In the genomic region with DNA sequence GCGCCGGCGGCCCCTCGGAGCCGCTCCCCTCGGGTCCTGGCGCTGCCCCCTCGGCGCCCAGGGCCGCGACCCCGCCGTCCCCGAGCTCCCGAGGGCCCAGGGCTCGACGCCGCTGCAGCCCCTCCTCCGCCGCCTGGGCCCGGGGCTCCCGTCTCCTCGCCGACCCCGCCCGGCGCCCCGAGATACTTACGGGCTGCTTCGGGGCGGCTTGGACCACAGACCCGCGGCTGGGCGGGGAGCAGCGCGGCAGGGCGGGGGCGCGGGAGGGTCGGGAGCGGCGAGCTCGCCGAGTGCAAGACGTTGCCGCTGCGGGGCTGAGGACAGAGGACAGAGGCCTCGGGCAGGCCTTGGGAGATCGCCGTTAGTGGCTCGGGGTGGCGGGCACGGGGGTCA, we compare ENCODE assay signal across 8 cellular contexts. TPM values are rescaled to one million over a fixed set of nuclear protein-coding genes. Genes with fewer than 3 reads are reported as not detected.
DNase-seq lines count a peak whose midpoint lies in the region; ATAC-seq and TF ChIP-seq lines count a peak whose summit lies in the region.

No MANE protein-coding gene starts in this region.

- whole genome bisulfite sequencing in right lobe of liver (ENCODE audit: insufficient coverage, low coverage, low lambda C conversion rate, missing lambda C conversion rate): no CpG with 5 or more reads among the region's 53 CpGs
- 0 to 1% methylated on average over 1 to 22 of the region's 53 CpGs for WGBS in upper lobe of left lung, 2 donors

- DNase-seq in right lobe of liver: no peak
- no peak for DNase-seq in upper lobe of left lung
- DNase-seq in COR-L47 (lab: John Stamatoyannopoulos, UW): no peak
- DNase-seq in NCI-H1105 (lab: John Stamatoyannopoulos, UW): no peak

- peak overlapping the region; percentile 96 for H3K27ac ChIP-seq in angular gyrus (ENCODE audit: low read depth, low read length)
- H3K27ac ChIP-seq in right lobe of liver: peak overlapping the region; percentile 96 to 100 (median 96)
- H3K27ac ChIP-seq in upper lobe of left lung: peak overlapping the region; percentile 96 to 100 (median 100)

- H3K4me3 ChIP-seq in right lobe of liver (peak overlapping the region; percentile 68 to 79 (median 73)), upper lobe of left lung (peak overlapping the region; percentile 79 to 94 (median 90))

- H3K4me1 ChIP-seq in right lobe of liver (peaks cover 0 to 12% (median 3%) of the 10 kb centered on the region in 4 donors), upper lobe of left lung (peaks cover 22 to 43% (median 28%) of the 10 kb centered on the region in 4 donors)

- intact Hi-C loops in right lobe of liver (cut with DNase I): loop anchor here in 1 of 2 donors (5.0 kb wide), 1 partner anchor 81 kb away; no protein-coding TSS in a partner anchor

- TF ChIP-seq CTCF in right lobe of liver (IDR thresholded peaks at IDR 0.05) (no peak), upper lobe of left lung (IDR thresholded peaks at IDR 0.05) (no peak)

- peaks cover 0 to 27% (median 14%) of the 10 kb centered on the region in 4 donors for H3K36me3 ChIP-seq in right lobe of liver
- H3K36me3 ChIP-seq in upper lobe of left lung: peaks cover 5 to 24% (median 10%) of the 10 kb centered on the region in 4 donors

- H3K9me3 ChIP-seq in right lobe of liver (no peaks in the 10 kb centered on the region), upper lobe of left lung (no peaks in the 10 kb centered on the region)

- ATAC-seq in GM18499 (IDR thresholded peaks at IDR 0.05; ENCODE audit: insufficient read depth, unreplicated experiment) (peak; percentile 3), HG02981 (IDR thresholded peaks at IDR 0.05; ENCODE audit: unreplicated experiment) (peak; percentile 4), right lobe of liver (peak in 1 of 4 donors; percentile 0), upper lobe of left lung (ENCODE audit: low FRiP score in 2 of 2) (peak in 1 of 2 donors; percentile 3), GM18520 (IDR thresholded peaks at IDR 0.05; ENCODE audit: unreplicated experiment) (no peak)

- no peak for TF ChIP-seq EP300 in upper lobe of left lung (IDR thresholded peaks at IDR 0.05)

- H3K27me3 ChIP-seq in right lobe of liver: no peaks in the 10 kb centered on the region
- no peaks in the 10 kb centered on the region for H3K27me3 ChIP-seq in upper lobe of left lung

- TF ChIP-seq POLR2A in right lobe of liver (IDR thresholded peaks at IDR 0.05) (no peak), upper lobe of left lung (IDR thresholded peaks at IDR 0.05) (no peak)

RNA-seq across cellular contexts. Expression of gene TOB1, which starts 0.3 kb away (rescaled TPM):
- 100 to 1,000 TPM in 3 of 6 experiments, 10 to 100 TPM in 3; 36.2 to 222 (median 82.1) TPM for total RNA-seq in right lobe of liver
- 10 to 100 TPM; 16.0 to 98.5 (median 53.5) TPM for total RNA-seq in upper lobe of left lung

RNA-seq across cellular contexts. Expression of gene WFIKKN2, which starts 30.5 kb away (rescaled TPM):
- total RNA-seq in right lobe of liver: not detected
- under 1 TPM in 1 of 6 donors, not detected in 5; 0.23 TPM for total RNA-seq in upper lobe of left lung
